In genomic region chr3:127110982-127111693, GRCh38 we compare ENCODE assay signal across 15 cellular contexts.
DNase-seq lines count a peak whose midpoint lies in the region; TF ChIP-seq lines count a peak whose summit lies in the region.
"Had no signal": no experiment of that assay in that cellular context is flagged by ENCODE, and none has a peak within 500 bp of the region (broad histone marks: within the 10 kb centered on the region; RNA-seq: fewer than 3 reads in every experiment).

No MANE protein-coding gene starts in this region.

- H3K4me1 ChIP-seq in NT2/D1 (ENCODE audit: insufficient read depth, insufficient read length) (peaks cover 5% of the 10 kb centered on the region), stomach (no peaks in the 10 kb centered on the region)
- H3K4me1 ChIP-seq: BLaER1, Caco-2 had no signal

- no peak overlapping the region for H3K27ac ChIP-seq in stomach
- H3K27ac ChIP-seq: 22Rv1, BLaER1 had no signal

- no peak overlapping the region for H3K9ac ChIP-seq in NT2/D1 (ENCODE audit: insufficient read length, low read depth)
- H3K9ac ChIP-seq: BLaER1 had no signal

- WGBS in stomach, 5 donors = 63 to 86% (median 77%) methylated on average over 3 of the region's 3 CpGs

- H3K36me3 ChIP-seq in NT2/D1 (ENCODE audit: insufficient read depth, insufficient read length, low read length) = no peaks in the 10 kb centered on the region
- H3K36me3 ChIP-seq in stomach = no peaks in the 10 kb centered on the region
- H3K36me3 ChIP-seq: BLaER1, HAP-1 had no signal

- peaks cover 63% of the 10 kb centered on the region for H3K9me3 ChIP-seq in NT2/D1 (ENCODE audit: insufficient read depth, low read length)
- H3K9me3 ChIP-seq in stomach = peaks cover 6 to 26% (median 23%) of the 10 kb centered on the region in 4 donors

- TF ChIP-seq EP300 in stomach (IDR thresholded peaks at IDR 0.05) = no peak

- intact Hi-C loops in stomach (cut with DNase I; ENCODE audit: low total_unique reads) = no loop called here

- H3K27me3 ChIP-seq in NT2/D1 (ENCODE audit: insufficient read depth, insufficient read length) (no peaks in the 10 kb centered on the region), stomach (no peaks in the 10 kb centered on the region)
- H3K27me3 ChIP-seq: BLaER1 had no signal

- no peak for TF ChIP-seq CTCF in stomach (IDR thresholded peaks at IDR 0.05)

- H3K4me3 ChIP-seq in NT2/D1 (ENCODE audit: insufficient read length, low read depth) (no peak overlapping the region), stomach (no peak overlapping the region)
- H3K4me3 ChIP-seq: BLaER1, HAP-1, K562 had no signal

- DNase-seq in ELF-1 (ENCODE audit: low read depth, low spot score) (peak; percentile 76), NT2/D1 (ENCODE audit: low read depth, low spot score) (peak; percentile 78), iPS DF 19.7 (ENCODE audit: low read depth, low spot score) (peak; percentile 23), stomach (peak; percentile 4), NAMALWA (ENCODE audit: low spot score) (no peak), A172 (ENCODE audit: low spot score) (no peak), DMS 273 treated with DMSO at 0.1 percent for 48 hours (lab: John Stamatoyannopoulos, UW) (no peak)
- DNase-seq: AML-193; Caco-2; CD8-positive, alpha-beta memory T cell; DMS53 had no signal

- TF ChIP-seq POLR2A in stomach (IDR thresholded peaks at IDR 0.05) = no peak

Comparison
In these comparisons a context has a peak if more than half of its experiments do, and no peak if none do; other contexts are left out.
1. DNase-seq: peak in ELF-1 (single experiment), NT2/D1 (single experiment), iPS DF 19.7 (single experiment) and stomach (single experiment); none in NAMALWA (single experiment), A172 (single experiment) and DMS 273 treated with DMSO at 0.1 percent for 48 hours (single experiment).